In genomic region chr1:6599991-6600390, GRCh38 we compare ENCODE assay signal across 9 cellular contexts. TPM values are rescaled to one million over a fixed set of nuclear protein-coding genes. Genes with fewer than 3 reads are reported as not detected.
DNase-seq lines count a peak whose midpoint lies in the region; ATAC-seq and TF ChIP-seq lines count a peak whose summit lies in the region.
"Not testable (repeated sequence)": the region's sequence is repeated elsewhere in the genome, so short reads cannot be mapped to it uniquely, and the experiment has no call there.
"Had no signal": no experiment of that assay in that cellular context is flagged by ENCODE, and none has a peak within 500 bp of the region (broad histone marks: within the 10 kb centered on the region; RNA-seq: fewer than 3 reads in every experiment).

No MANE protein-coding gene starts in this region.

- H3F3A ChIP-seq in SU-DHL-6 (ENCODE audit: insufficient read depth): peaks cover 10% of the 10 kb centered on the region; the same call in 1 of the 2 replicates

- H3K36me3 Mint-ChIP-seq in HFFc6 (ENCODE audit: low read depth) (peaks cover 22% of the 10 kb centered on the region), nephron (ENCODE audit: low read depth) (peaks cover 25% of the 10 kb centered on the region)
- peaks cover 37% of the 10 kb centered on the region for H3K36me3 Mint-ChIP-seq in activated naive CD8-positive, alpha-beta T cell treated with anti-CD3 and anti-CD28 coated beads for 36 hours
- H3K36me3 Mint-ChIP-seq in stimulated activated naive B cell treated with anti-CD40 and anti-IgM and Interleukin-4, amounts not matched to agents 10 μg/mL and 1 μg/mL and 100 μg/mL, for 72 hours: peaks cover 13 to 40% of the 10 kb centered on the region in 2 donors

- H3K27me3 Mint-ChIP-seq in HFFc6 (ENCODE audit: insufficient read depth); activated naive CD8-positive, alpha-beta T cell treated with anti-CD3 and anti-CD28 coated beads for 36 hours; nephron (ENCODE audit: low read depth); stimulated activated naive B cell treated with anti-CD40 and anti-IgM and Interleukin-4, amounts not matched to agents 10 μg/mL and 1 μg/mL and 100 μg/mL, for 72 hours: not testable (repeated sequence)

- H3K27me3 ChIP-seq in SU-DHL-6 (ENCODE audit: low read length); duodenal mucosa (ENCODE audit: control insufficient read depth in 1 of 2, insufficient read depth in 2 of 2, low read length in 2 of 2); hepatocyte: not testable (repeated sequence)

- H3K4me1 ChIP-seq in duodenal mucosa (ENCODE audit: control insufficient read depth in 1 of 2, insufficient read depth in 2 of 2, low read length in 2 of 2) (peaks cover 21 to 35% of the 10 kb centered on the region in 2 donors), hepatocyte (ENCODE audit: insufficient read depth) (peaks cover 31% of the 10 kb centered on the region)

- DNase-seq in AG09309 (ENCODE audit: low read depth); HFFc6; activated naive CD8-positive, alpha-beta T cell treated with anti-CD3 and anti-CD28 coated beads for 36 hours; hepatocyte (ENCODE audit: low spot score); stimulated activated naive B cell treated with anti-CD40 and anti-IgM and Interleukin-4, amounts not matched to agents 10 μg/mL and 1 μg/mL and 100 μg/mL, for 72 hours: not testable (repeated sequence)

- ATAC-seq in stimulated activated naive B cell treated with anti-CD40 and anti-IgM and Interleukin-4, amounts not matched to agents 10 μg/mL and 1 μg/mL and 100 μg/mL, for 72 hours (replicated peaks): not testable (repeated sequence)

- TF ChIP-seq CTCF in AG09309 (IDR thresholded peaks at IDR 0.05; ENCODE audit: control insufficient read depth, insufficient read depth, low read depth, low read length, missing control alignments); HFFc6 (IDR thresholded peaks at IDR 0.05); SU-DHL-6 (IDR thresholded peaks at IDR 0.05; ENCODE audit: insufficient read depth, low read length, poor library complexity, severe bottlenecking); hepatocyte (IDR thresholded peaks at IDR 0.05; ENCODE audit: poor library complexity); nephron (IDR thresholded peaks at IDR 0.05; ENCODE audit: unreplicated experiment in 3 of 3): not testable (repeated sequence)

- not testable (repeated sequence) for H3K9me2 ChIP-seq in SU-DHL-6 (replicated peaks; ENCODE audit: insufficient read depth, low read length); hepatocyte (replicated peaks; ENCODE audit: insufficient read depth)

- not testable (repeated sequence) for H3K9ac ChIP-seq in SU-DHL-6 (ENCODE audit: low read length)
- peak overlapping the region in 1 of 2 donors; percentile 87 for H3K9ac ChIP-seq in duodenal mucosa (ENCODE audit: low read depth in 1 of 2, low read length in 2 of 2)

- H3K36me3 ChIP-seq in SU-DHL-6 (ENCODE audit: low read length); hepatocyte (replicated peaks; ENCODE audit: insufficient read depth, low read depth): not testable (repeated sequence)
- peaks cover 24 to 43% of the 10 kb centered on the region in 2 donors for H3K36me3 ChIP-seq in duodenal mucosa (ENCODE audit: control insufficient read depth in 1 of 2, insufficient read depth in 2 of 2, low read length in 2 of 2)

- H3K9me3 ChIP-seq in SU-DHL-6 (ENCODE audit: insufficient read depth, low read length); duodenal mucosa (ENCODE audit: control insufficient read depth in 1 of 2, low read length in 2 of 2); hepatocyte (ENCODE audit: low read depth): not testable (repeated sequence)

- peaks cover 33% of the 10 kb centered on the region for H3K4me1 Mint-ChIP-seq in HFFc6 (ENCODE audit: low read depth)
- peaks cover 45% of the 10 kb centered on the region for H3K4me1 Mint-ChIP-seq in activated naive CD8-positive, alpha-beta T cell treated with anti-CD3 and anti-CD28 coated beads for 36 hours
- peaks cover 50% of the 10 kb centered on the region for H3K4me1 Mint-ChIP-seq in nephron
- H3K4me1 Mint-ChIP-seq in stimulated activated naive B cell treated with anti-CD40 and anti-IgM and Interleukin-4, amounts not matched to agents 10 μg/mL and 1 μg/mL and 100 μg/mL, for 72 hours: peaks cover 29 to 69% of the 10 kb centered on the region in 2 donors

- H3K27ac Mint-ChIP-seq in HFFc6 (peak overlapping the region; percentile 97), nephron (peak overlapping the region in 2 of 3 experiments; percentile 92 to 97)
- H3K27ac Mint-ChIP-seq in activated naive CD8-positive, alpha-beta T cell treated with anti-CD3 and anti-CD28 coated beads for 36 hours: peak overlapping the region; percentile 96
- H3K27ac Mint-ChIP-seq in stimulated activated naive B cell treated with anti-CD40 and anti-IgM and Interleukin-4, amounts not matched to agents 10 μg/mL and 1 μg/mL and 100 μg/mL, for 72 hours: peak overlapping the region; percentile 9

- not testable (repeated sequence) for H3K27ac ChIP-seq in SU-DHL-6 (ENCODE audit: low read depth, low read length); duodenal mucosa (ENCODE audit: low read depth, low read length)
- peak overlapping the region; percentile 100 for H3K27ac ChIP-seq in hepatocyte

- not testable (repeated sequence) for H2AFZ ChIP-seq in SU-DHL-6 (ENCODE audit: low read depth, low read length, severe bottlenecking); hepatocyte

- 87% methylated on average over 8 of the region's 8 CpGs for WGBS in hepatocyte (ENCODE audit: low lambda C conversion rate, missing lambda C conversion rate)

- not testable (repeated sequence) for H3K79me2 ChIP-seq in SU-DHL-6 (ENCODE audit: insufficient read depth, low read length)
- peaks cover 59% of the 10 kb centered on the region for H3K79me2 ChIP-seq in hepatocyte

- H3K4me3 ChIP-seq in AG09309 (ENCODE audit: control insufficient read depth, low read depth, low read length): peak overlapping the region; percentile 96
- H3K4me3 ChIP-seq in SU-DHL-6 (ENCODE audit: insufficient read depth, low read length, poor library complexity, severe bottlenecking): not testable (repeated sequence)
- H3K4me3 ChIP-seq in duodenal mucosa (ENCODE audit: low read depth in 1 of 2, low read length in 2 of 2): peak overlapping the region; percentile 71 to 95
- peak overlapping the region; percentile 6 for H3K4me3 ChIP-seq in hepatocyte

- not testable (repeated sequence) for H4K20me1 ChIP-seq in SU-DHL-6 (ENCODE audit: low read depth, low read length)
- H4K20me1 ChIP-seq in hepatocyte (ENCODE audit: insufficient read depth, poor library complexity, severe bottlenecking): peaks cover 29% of the 10 kb centered on the region

- not testable (repeated sequence) for H3K9me3 Mint-ChIP-seq in HFFc6; activated naive CD8-positive, alpha-beta T cell treated with anti-CD3 and anti-CD28 coated beads for 36 hours; nephron; stimulated activated naive B cell treated with anti-CD40 and anti-IgM and Interleukin-4, amounts not matched to agents 10 μg/mL and 1 μg/mL and 100 μg/mL, for 72 hours

- H3K4me3 Mint-ChIP-seq in HFFc6 (peak overlapping the region; percentile 96), nephron (peak overlapping the region; percentile 92 to 98 (median 98))
- peak overlapping the region; percentile 95 for H3K4me3 Mint-ChIP-seq in activated naive CD8-positive, alpha-beta T cell treated with anti-CD3 and anti-CD28 coated beads for 36 hours
- peak overlapping the region; percentile 91 to 93 for H3K4me3 Mint-ChIP-seq in stimulated activated naive B cell treated with anti-CD40 and anti-IgM and Interleukin-4, amounts not matched to agents 10 μg/mL and 1 μg/mL and 100 μg/mL, for 72 hours

- peak overlapping the region; percentile 80 for H3K4me2 ChIP-seq in SU-DHL-6 (ENCODE audit: low read depth, low read length, poor library complexity, severe bottlenecking)
- peak overlapping the region; percentile 88 for H3K4me2 ChIP-seq in hepatocyte

RNA-seq across cellular contexts. Expression of gene KLHL21, which starts 2.7 kb away (rescaled TPM):
- 10 to 100 TPM; 21.1 to 31.5 (median 22.6) TPM for total RNA-seq in HFFc6 (2021; fragmentation: NEBNext Ultra II Directional; extraction: Animal tissue kit (Norgen Biotek cat#: 25700))
- total RNA-seq in activated naive CD8-positive, alpha-beta T cell treated with anti-CD3 and anti-CD28 coated beads for 36 hours: 10 to 100 TPM; 31.2 TPM
- total RNA-seq in hepatocyte: 17.7 and 20.6 TPM in 2 replicates
- polyA plus RNA-seq in hepatocyte: 16.7 and 20.0 TPM in 2 replicates

RNA-seq across cellular contexts. Expression of gene PHF13, which starts 13.5 kb away (rescaled TPM):
- 10 to 100 TPM; 18.0 to 19.9 (median 19.0) TPM for total RNA-seq in HFFc6 (2021; fragmentation: NEBNext Ultra II Directional; extraction: Animal tissue kit (Norgen Biotek cat#: 25700))
- total RNA-seq in activated naive CD8-positive, alpha-beta T cell treated with anti-CD3 and anti-CD28 coated beads for 36 hours: 10 to 100 TPM; 10.9 to 11.7 TPM
- total RNA-seq in hepatocyte: 10.0 and 11.4 TPM in 2 replicates
- polyA plus RNA-seq in hepatocyte: 9.6 and 12.5 TPM in 2 replicates

RNA-seq across cellular contexts. Expression of gene ZBTB48, which starts 20.2 kb away (rescaled TPM):
- total RNA-seq in HFFc6 (2021; fragmentation: NEBNext Ultra II Directional; extraction: Animal tissue kit (Norgen Biotek cat#: 25700)): 10 to 100 TPM; 10.0 to 15.1 (median 11.3) TPM
- 10 to 100 TPM; 22.1 to 26.4 TPM for total RNA-seq in activated naive CD8-positive, alpha-beta T cell treated with anti-CD3 and anti-CD28 coated beads for 36 hours
- 22.9 and 24.3 TPM in 2 replicates for total RNA-seq in hepatocyte
- 24.8 and 25.3 TPM in 2 replicates for polyA plus RNA-seq in hepatocyte

RNA-seq across cellular contexts. Expression of gene THAP3, which starts 24.7 kb away (rescaled TPM):
- total RNA-seq in HFFc6 (2021; fragmentation: NEBNext Ultra II Directional; extraction: Animal tissue kit (Norgen Biotek cat#: 25700)): 10 to 100 TPM; 12.9 to 18.2 (median 16.2) TPM
- 10 to 100 TPM; 16.2 to 16.4 TPM for total RNA-seq in activated naive CD8-positive, alpha-beta T cell treated with anti-CD3 and anti-CD28 coated beads for 36 hours
- total RNA-seq in hepatocyte: 13.0 and 13.2 TPM in 2 replicates
- 18.9 and 26.5 TPM in 2 replicates for polyA plus RNA-seq in hepatocyte

RNA-seq across cellular contexts. Expression of gene TAS1R1, which starts 44.9 kb away (rescaled TPM):
- not detected for total RNA-seq in HFFc6 (2021; fragmentation: NEBNext Ultra II Directional; extraction: Animal tissue kit (Norgen Biotek cat#: 25700))
- total RNA-seq in activated naive CD8-positive, alpha-beta T cell treated with anti-CD3 and anti-CD28 coated beads for 36 hours: not detected
- not detected in 2 replicates for total RNA-seq in hepatocyte
- not detected in 2 replicates for polyA plus RNA-seq in hepatocyte
- total RNA-seq: G401 had no signal

Comparison
In these comparisons a context has a peak if more than half of its experiments do, and no peak if none do; other contexts are left out.
1. H3K27ac Mint-ChIP-seq: peak in every context shown above with its lines; median percentile 97 in HFFc6; 96 in activated naive CD8-positive, alpha-beta T cell treated with anti-CD3 and anti-CD28 coated beads for 36 hours; 94 in nephron; 9 in stimulated activated naive B cell treated with anti-CD40 and anti-IgM and Interleukin-4, amounts not matched to agents 10 μg/mL and 1 μg/mL and 100 μg/mL, for 72 hours.